9 cellular contexts compared by ENCODE assay signal in the genomic region with DNA sequence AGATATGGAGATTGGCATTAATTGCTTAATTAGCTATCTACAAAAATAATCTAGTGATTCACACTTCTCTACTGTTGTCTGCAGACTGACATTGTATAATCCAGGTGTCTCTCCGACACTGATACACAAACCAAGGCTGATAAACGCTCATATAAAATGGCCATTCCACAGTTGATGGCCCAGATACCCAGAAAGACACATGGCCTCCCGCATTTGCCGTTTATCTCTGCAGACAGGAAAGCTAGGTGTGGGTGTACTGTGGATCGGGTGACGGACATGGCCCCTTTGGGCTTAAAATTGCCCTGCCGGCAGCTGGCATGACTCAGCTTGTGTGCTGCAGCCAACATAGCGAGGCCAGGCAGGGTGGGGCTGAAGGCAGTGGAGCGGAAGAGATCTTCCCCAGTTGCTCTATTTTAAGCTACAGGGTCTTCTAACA. TPM values are rescaled to one million over a fixed set of nuclear protein-coding genes. Genes with fewer than 3 reads are reported as not detected.
DNase-seq lines count a peak whose midpoint lies in the region; ATAC-seq and TF ChIP-seq lines count a peak whose summit lies in the region.
"Had no signal": no experiment of that assay in that cellular context is flagged by ENCODE, and none has a peak within 500 bp of the region (broad histone marks: within the 10 kb centered on the region; RNA-seq: fewer than 3 reads in every experiment).

No MANE protein-coding gene starts in this region.

- TF ChIP-seq CTCF in astrocyte of the spinal cord (IDR thresholded peaks at IDR 0.05; ENCODE audit: low read depth, low read length) = no peak

- H3K4me3 ChIP-seq in astrocyte of the spinal cord (ENCODE audit: low read depth, low read length) = no peak overlapping the region

- peak; percentile 50 for DNase-seq in DMS79 (lab: John Stamatoyannopoulos, UW)
- peak; percentile 73 for DNase-seq in NCI-H510A (lab: John Stamatoyannopoulos, UW)
- DNase-seq in astrocyte of the spinal cord (ENCODE audit: low read depth, low spot score) = peak; percentile 79
- peak; percentile 95 for DNase-seq in myocyte (ENCODE audit: low read depth)
- DNase-seq in activated T-cell treated with anti-CD3 and anti-CD28 coated beads, Interleukin-2, amount 50 U/mL, for 48 hours = no peak
- DNase-seq in activated T-cell treated with anti-CD3 and anti-CD28 coated beads for 4 hours = no peak
- DNase-seq: naive thymus-derived CD8-positive, alpha-beta T cell had no signal

- in situ Hi-C loops in astrocyte of the spinal cord (cut with HindIII; ENCODE audit: low sequenced_read_pairs) = no loop called here

- ATAC-seq in GM19372 (IDR thresholded peaks at IDR 0.05; ENCODE audit: low read depth, unreplicated experiment) (peak; percentile 40), HG03354 (IDR thresholded peaks at IDR 0.05; ENCODE audit: poor library complexity, severe bottlenecking, unreplicated experiment) (peak; percentile 58)

RNA-seq across cellular contexts. Expression of gene PMAIP1, which starts 18.5 kb away (rescaled TPM):
- 62.5 and 75.1 TPM in 2 replicates for total RNA-seq in myocyte
- 10.3 TPM for polyA plus RNA-seq in myocyte (2012)

Comparison
In these comparisons a context has a peak if more than half of its experiments do, and no peak if none do; other contexts are left out.
1. DNase-seq: peak in DMS79 (single experiment), NCI-H510A (single experiment), astrocyte of the spinal cord (single experiment) and myocyte (single experiment); none in activated T-cell treated with anti-CD3 and anti-CD28 coated beads, Interleukin-2, amount 50 U/mL, for 48 hours (0 of 2) and activated T-cell treated with anti-CD3 and anti-CD28 coated beads for 4 hours (single experiment).